In the genomic region with DNA sequence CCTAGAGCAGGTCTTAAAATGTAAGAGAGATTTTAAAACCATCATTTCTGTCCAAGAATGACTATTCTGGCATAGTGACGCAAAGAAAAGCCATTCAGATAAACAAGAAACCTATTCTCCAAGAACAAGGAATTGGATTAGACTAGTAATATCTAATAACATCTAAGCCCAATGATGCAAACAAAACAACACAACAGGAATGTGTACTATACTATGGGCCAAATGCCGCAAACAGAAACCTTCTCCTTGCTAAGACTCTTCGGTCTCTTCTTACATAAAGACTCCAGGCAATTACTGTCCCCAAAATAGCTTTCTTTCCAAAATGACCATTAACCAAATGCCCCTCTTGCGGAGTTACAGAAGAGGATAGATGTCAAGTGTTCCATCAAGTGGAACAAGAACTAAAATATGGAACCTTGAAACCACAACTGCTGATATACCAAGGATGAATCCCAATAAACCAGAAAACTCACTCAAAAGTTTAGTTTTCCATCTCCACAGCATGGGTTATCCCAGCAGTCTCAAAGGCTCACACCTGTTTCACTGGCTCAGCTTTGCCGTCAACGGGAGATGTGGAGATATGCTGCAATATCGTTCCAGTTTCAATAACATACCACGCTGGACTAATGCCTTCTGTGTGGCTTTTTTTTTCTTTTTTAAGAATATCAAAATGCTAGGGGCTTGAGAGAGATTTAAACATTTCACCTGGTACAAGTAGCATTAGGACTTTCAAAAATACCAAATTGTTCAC, we compare ENCODE assay signal across 10 cellular contexts.
A peak's percentile ranks its signal among the peaks of the same experiment; 100 is the strongest.
DNase-seq lines count a peak whose midpoint lies in the region; ATAC-seq lines count a peak whose summit lies in the region.
"Had no signal": no experiment of that assay in that cellular context is flagged by ENCODE, and none has a peak within 500 bp of the region (broad histone marks: within the 10 kb centered on the region; RNA-seq: fewer than 3 reads in every experiment).

No MANE protein-coding gene starts in this region.

- peak overlapping the region; percentile 60 for H3K4me3 ChIP-seq in CD4-positive, CD25-positive, alpha-beta regulatory T cell (ENCODE audit: low read depth, low read length)

- peak overlapping the region; percentile 64 to 84 (median 78) for H3K4me3 Mint-ChIP-seq in CD4-positive, CD25-positive, alpha-beta regulatory T cell
- peak overlapping the region; percentile 5 for H3K4me3 Mint-ChIP-seq in central memory CD8-positive, alpha-beta T cell
- H3K4me3 Mint-ChIP-seq in naive thymus-derived CD8-positive, alpha-beta T cell, result peak overlapping the region; percentile 50 to 87 (median 78)

- H3K36me3 ChIP-seq in CD4-positive, CD25-positive, alpha-beta regulatory T cell (ENCODE audit: control insufficient read depth, insufficient read depth, low read length), result no peaks in the 10 kb centered on the region

- ATAC-seq in CD4-positive, CD25-positive, alpha-beta regulatory T cell (ENCODE audit: low read depth in 2 of 2), result no peak
- ATAC-seq in HG03066 (IDR thresholded peaks at IDR 0.05; ENCODE audit: low read depth, unreplicated experiment) (peak; percentile 1), HG03175 (IDR thresholded peaks at IDR 0.05; ENCODE audit: unreplicated experiment) (no peak), GM21619 (IDR thresholded peaks at IDR 0.05; ENCODE audit: unreplicated experiment) (no peak)
- no peak for ATAC-seq in central memory CD8-positive, alpha-beta T cell (replicated peaks; ENCODE audit: extremely low read depth, poor library complexity, severe bottlenecking)
- no peak for ATAC-seq in naive thymus-derived CD8-positive, alpha-beta T cell

- no peak for DNase-seq in CD4-positive, CD25-positive, alpha-beta regulatory T cell
- no peak for DNase-seq in central memory CD8-positive, alpha-beta T cell (ENCODE audit: low spot score in 2 of 2)
- no peak for DNase-seq in naive thymus-derived CD8-positive, alpha-beta T cell
- DNase-seq in iPS-NIHi11 (ENCODE audit: low spot score) (no peak), DMS 273 (lab: John Stamatoyannopoulos, UW; ENCODE audit: unreplicated experiment) (no peak)
- DNase-seq: effector memory CD4-positive, alpha-beta T cell; NCI-H2029 had no signal

- H3K4me1 ChIP-seq in CD4-positive, CD25-positive, alpha-beta regulatory T cell (ENCODE audit: control insufficient read depth, insufficient read depth, low read length, poor library complexity, severe bottlenecking), result peaks cover 99% of the 10 kb centered on the region

- no peaks in the 10 kb centered on the region for H3K9me3 ChIP-seq in CD4-positive, CD25-positive, alpha-beta regulatory T cell (ENCODE audit: control insufficient read depth in 2 of 2, low read length in 2 of 2)

- peaks cover 0 to under 1% (median 0%) of the 10 kb centered on the region in 7 donors for H3K9me3 Mint-ChIP-seq in CD4-positive, CD25-positive, alpha-beta regulatory T cell
- no peaks in the 10 kb centered on the region for H3K9me3 Mint-ChIP-seq in central memory CD8-positive, alpha-beta T cell
- H3K9me3 Mint-ChIP-seq in naive thymus-derived CD8-positive, alpha-beta T cell, result no peaks in the 10 kb centered on the region

- peak overlapping the region; percentile 81 to 89 (median 82) for H3K27ac Mint-ChIP-seq in CD4-positive, CD25-positive, alpha-beta regulatory T cell
- H3K27ac Mint-ChIP-seq in central memory CD8-positive, alpha-beta T cell (ENCODE audit: low read depth), result peak overlapping the region; percentile 73
- H3K27ac Mint-ChIP-seq in naive thymus-derived CD8-positive, alpha-beta T cell, result peak overlapping the region; percentile 70 to 94 (median 86)

- no peaks in the 10 kb centered on the region for H3K27me3 Mint-ChIP-seq in CD4-positive, CD25-positive, alpha-beta regulatory T cell
- H3K27me3 Mint-ChIP-seq in central memory CD8-positive, alpha-beta T cell, result no peaks in the 10 kb centered on the region
- H3K27me3 Mint-ChIP-seq in naive thymus-derived CD8-positive, alpha-beta T cell, result no peaks in the 10 kb centered on the region

- H3K36me3 Mint-ChIP-seq in CD4-positive, CD25-positive, alpha-beta regulatory T cell, result no peaks in the 10 kb centered on the region
- H3K36me3 Mint-ChIP-seq in central memory CD8-positive, alpha-beta T cell (ENCODE audit: insufficient read depth), result no peaks in the 10 kb centered on the region
- H3K36me3 Mint-ChIP-seq in naive thymus-derived CD8-positive, alpha-beta T cell, result peaks cover 0 to 2% (median 0%) of the 10 kb centered on the region in 3 donors

- peaks cover 61 to 96% (median 90%) of the 10 kb centered on the region in 4 donors for H3K4me1 Mint-ChIP-seq in CD4-positive, CD25-positive, alpha-beta regulatory T cell
- H3K4me1 Mint-ChIP-seq in central memory CD8-positive, alpha-beta T cell, result peaks cover 87% of the 10 kb centered on the region
- H3K4me1 Mint-ChIP-seq in naive thymus-derived CD8-positive, alpha-beta T cell, result peaks cover 60 to 99% (median 96%) of the 10 kb centered on the region in 4 donors

- no peaks in the 10 kb centered on the region for H3K27me3 ChIP-seq in CD4-positive, CD25-positive, alpha-beta regulatory T cell (ENCODE audit: control insufficient read depth, insufficient read depth, low read length)

- H3K27ac ChIP-seq in CD4-positive, CD25-positive, alpha-beta regulatory T cell (ENCODE audit: insufficient read depth, low read length, poor library complexity, severe bottlenecking), result peak overlapping the region; percentile 64

- POLR2A ChIA-PET in naive thymus-derived CD8-positive, alpha-beta T cell (lab: Charles Lee), result interaction anchor here (1.0 to 1.5 kb wide), 2 partner anchors 10 to 78 kb away, joined by 3 read pairs; no protein-coding TSS in a partner anchor

Comparison
In these comparisons a context has a peak if more than half of its experiments do, and no peak if none do; other contexts are left out.
1. H3K4me3 Mint-ChIP-seq: peak in every context shown above with its lines; median percentile 78 in CD4-positive, CD25-positive, alpha-beta regulatory T cell; 78 in naive thymus-derived CD8-positive, alpha-beta T cell; 5 in central memory CD8-positive, alpha-beta T cell.